In the genomic region with DNA sequence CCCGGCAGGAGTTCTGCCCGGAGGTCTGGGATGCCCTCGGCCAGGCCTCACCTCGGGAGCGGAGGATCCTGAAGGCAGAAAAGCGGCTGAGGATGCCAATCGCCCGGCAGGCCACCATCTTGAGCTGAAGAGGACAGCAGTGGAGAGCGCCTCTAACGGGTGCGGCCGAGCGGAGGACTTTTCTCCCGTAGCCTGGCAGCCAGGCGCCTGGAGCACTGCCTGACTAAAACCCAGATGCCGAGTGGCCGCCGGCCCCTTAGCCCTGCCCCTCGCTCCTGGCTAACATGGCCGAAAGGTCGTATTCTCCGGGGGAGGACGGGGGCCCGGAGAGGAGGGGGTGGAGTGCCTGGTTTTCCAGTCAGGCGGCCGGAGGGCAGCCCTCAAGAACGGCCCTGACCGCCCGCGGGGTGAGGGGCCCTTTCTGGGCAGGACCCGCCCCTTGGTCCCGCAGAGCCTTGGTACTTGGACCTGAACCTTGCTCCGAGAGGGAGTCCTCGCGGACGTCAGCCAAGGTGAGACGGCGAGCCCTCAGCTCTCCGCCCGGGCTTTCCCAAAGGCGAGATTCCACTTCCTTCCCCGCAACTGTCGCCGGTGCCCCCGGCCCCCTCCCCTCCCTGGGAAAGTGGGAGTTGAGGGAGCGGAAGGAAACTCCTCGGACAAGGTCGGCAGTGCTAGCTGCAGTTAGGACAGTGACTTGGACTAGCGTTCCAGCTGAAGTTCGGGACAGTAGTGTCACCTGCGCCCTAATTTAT, we compare ENCODE assay signal across 1 cellular context.
TF ChIP-seq lines count a peak whose summit lies in the region.

A gene (minus strand): TSS at position 154 of the 752 bp plus-strand sequence. CDS start 36 bp downstream, at position 118.
A gene (plus strand): TSS at position 461 of the 752 bp plus-strand sequence. CDS start 9,316 bp downstream, outside the sequence.

TF ChIP-seq in Ishikawa, 13 proteins besides CTCF, POLR2A, EP300 and RAD21 (continued from another document):
- TF ChIP-seq, protein P1, sequence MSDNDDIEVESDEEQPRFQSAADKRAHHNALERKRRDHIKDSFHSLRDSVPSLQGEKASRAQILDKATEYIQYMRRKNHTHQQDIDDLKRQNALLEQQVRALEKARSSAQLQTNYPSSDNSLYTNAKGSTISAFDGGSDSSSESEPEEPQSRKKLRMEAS (IDR thresholded peaks at IDR 0.05): 0 out of 2 replicates have a peak, but pooled peaks have one; percentile 26
- 0 out of 2 replicates have a peak, but pooled peaks have one; percentile 67 for TF ChIP-seq ZBTB7A (IDR thresholded peaks at IDR 0.05; ENCODE audit: low read depth)
